ENCODE assay signal across 11 cellular contexts in the genomic region with DNA sequence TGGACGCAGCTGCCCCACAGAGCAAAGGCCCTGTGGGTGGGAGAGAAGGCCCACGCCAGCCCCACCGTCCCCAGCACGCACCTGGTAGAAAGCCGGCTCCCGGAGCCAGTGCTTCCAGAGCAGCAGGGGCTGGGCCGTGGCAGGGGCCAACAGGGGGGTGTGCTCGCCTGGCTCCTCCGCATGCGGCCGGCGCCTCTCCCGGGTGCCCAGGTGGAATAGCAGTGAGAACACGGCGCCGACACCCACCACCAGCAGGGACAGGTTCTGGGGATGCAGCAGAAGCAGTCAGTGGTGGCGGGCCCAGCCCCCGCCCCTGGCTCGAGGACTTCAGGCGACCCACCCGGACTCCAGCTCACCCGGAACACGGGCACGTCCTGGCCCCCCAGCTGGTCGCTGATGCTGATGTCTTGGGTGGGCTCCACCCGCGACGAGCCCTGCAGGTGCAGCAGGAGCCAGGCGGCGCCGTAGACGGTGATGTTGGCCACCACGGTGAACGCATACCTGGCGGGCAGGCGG. TPM values are rescaled to one million over a fixed set of nuclear protein-coding genes. Genes with fewer than 3 reads are reported as not detected.
"Had no signal": no experiment of that assay in that cellular context is flagged by ENCODE, and none has a peak within 500 bp of the region (broad histone marks: within the 10 kb centered on the region; RNA-seq: fewer than 3 reads in every experiment).

No MANE protein-coding gene starts in this region.

- H3K4me3 Mint-ChIP-seq: activated CD8-positive, alpha-beta memory T cell treated with anti-CD3 and anti-CD28 coated beads, Interleukin-2, amount 10 ng/mL, durations not matched to agents 7 days and 5 days; activated naive CD8-positive, alpha-beta T cell treated with anti-CD3 and anti-CD28 coated beads, Interleukin-2, amount 10 ng/mL, durations not matched to agents 7 days and 5 days had no signal

- H3K9me3 Mint-ChIP-seq: activated naive CD8-positive, alpha-beta T cell treated with anti-CD3 and anti-CD28 coated beads, Interleukin-2, amount 10 ng/mL, durations not matched to agents 7 days and 5 days; neural crest cell had no signal

- H3K4me3 ChIP-seq: heart left ventricle, left lung had no signal

- DNase-seq: heart left ventricle, left lung, mesenchymal stem cell had no signal

- ATAC-seq: activated CD4-positive, CD25-positive, alpha-beta regulatory T cell treated with anti-CD3 and anti-CD28 coated beads, Interleukin-2, amount 50 U/mL, for 24 hours; activated CD8-positive, alpha-beta memory T cell treated with anti-CD3 and anti-CD28 coated beads, Interleukin-2, amount 10 ng/mL, durations not matched to agents 7 days and 5 days; heart left ventricle; left lung had no signal

- H3K27ac Mint-ChIP-seq: activated CD8-positive, alpha-beta memory T cell treated with anti-CD3 and anti-CD28 coated beads, Interleukin-2, amount 10 ng/mL, durations not matched to agents 7 days and 5 days; activated naive CD8-positive, alpha-beta T cell treated with anti-CD3 and anti-CD28 coated beads, Interleukin-2, amount 10 ng/mL, durations not matched to agents 7 days and 5 days had no signal

- H3K27me3 Mint-ChIP-seq: activated CD8-positive, alpha-beta memory T cell treated with anti-CD3 and anti-CD28 coated beads, Interleukin-2, amount 10 ng/mL, durations not matched to agents 7 days and 5 days; activated naive CD8-positive, alpha-beta T cell treated with anti-CD3 and anti-CD28 coated beads, Interleukin-2, amount 10 ng/mL, durations not matched to agents 7 days and 5 days had no signal

- H3K9ac ChIP-seq: parathyroid adenoma had no signal

- H3K79me2 ChIP-seq: parathyroid adenoma had no signal

- H3K4me1 Mint-ChIP-seq: neural crest cell had no signal

- H2AFZ ChIP-seq: parathyroid adenoma had no signal

- H3K9me3 ChIP-seq: heart left ventricle, left lung had no signal

- H3K27me3 ChIP-seq: heart left ventricle, left lung had no signal

- H3K27ac ChIP-seq: heart left ventricle, parathyroid adenoma had no signal

- H3K4me1 ChIP-seq: parathyroid adenoma had no signal

- H3K36me3 Mint-ChIP-seq: activated CD8-positive, alpha-beta memory T cell treated with anti-CD3 and anti-CD28 coated beads, Interleukin-2, amount 10 ng/mL, durations not matched to agents 7 days and 5 days had no signal

RNA-seq across cellular contexts. Expression of a gene that starts 8.9 kb away (rescaled TPM):
- total RNA-seq: bronchial epithelial cell, fibroblast of lung, renal cortical epithelial cell had no signal
- polyA plus RNA-seq: fibroblast of lung, heart left ventricle had no signal

RNA-seq across cellular contexts. Expression of a gene that starts 37.5 kb away (rescaled TPM):
- total RNA-seq: bronchial epithelial cell, renal cortical epithelial cell had no signal
